ENCODE assay signal across 8 cellular contexts in genomic region chr1:150973258-150973825, GRCh38. TPM values are rescaled to one million over a fixed set of nuclear protein-coding genes. Genes with fewer than 3 reads are reported as not detected.
A peak's percentile ranks its signal among the peaks of the same experiment; 100 is the strongest.
DNase-seq lines count a peak whose midpoint lies in the region; ATAC-seq and TF ChIP-seq lines count a peak whose summit lies in the region.

No MANE protein-coding gene starts in this region.

- peak overlapping the region; percentile 93 for H3K9ac ChIP-seq in PC-3 (ENCODE audit: low read length)
- H3K9ac ChIP-seq in muscle layer of colon (ENCODE audit: low read length) = peak overlapping the region; percentile 92

- no peaks in the 10 kb centered on the region for H3K9me2 ChIP-seq in PC-3 (replicated peaks; ENCODE audit: low read length)

- peak overlapping the region; percentile 90 for H3K4me3 ChIP-seq in PC-3 (ENCODE audit: low read length)
- H3K4me3 ChIP-seq in muscle layer of colon (ENCODE audit: low read depth in 1 of 2, low read length in 2 of 2) = peak overlapping the region; percentile 84 to 96

- H3K36me3 ChIP-seq in PC-3 (ENCODE audit: low read depth, low read length) (peaks cover 7% of the 10 kb centered on the region), muscle layer of colon (ENCODE audit: insufficient read depth, low read length) (peaks cover 8% of the 10 kb centered on the region)

- no peak overlapping the region for H2AFZ ChIP-seq in PC-3 (ENCODE audit: low read length)

- ATAC-seq in PC-3 (peak; percentile 1; the same call in 1 of the 2 replicates), HG02938 (IDR thresholded peaks at IDR 0.05; ENCODE audit: unreplicated experiment) (no peak)

- peaks cover 4% of the 10 kb centered on the region for H3F3A ChIP-seq in PC-3 (ENCODE audit: low read length, unreplicated experiment)

- intact Hi-C loops in PC-3 (cut with micrococcal nuclease) = no loop called here

- H3K27ac ChIP-seq in PC-3 (ENCODE audit: low read length) (no peak overlapping the region), cingulate gyrus (ENCODE audit: low read depth, low read length) (peak overlapping the region; percentile 83), muscle layer of colon (ENCODE audit: low read depth, low read length) (peak overlapping the region; percentile 90)

- POLR2A ChIA-PET in PC-3 (lab: Charles Lee; ENCODE audit: unreplicated experiment) = interaction anchor here (0.6 to 1.2 kb wide), 3 partner anchors 9 to 16 kb away, joined by 3 to 4 read pairs (median 3); no protein-coding TSS in a partner anchor

- CTCF ChIA-PET in PC-3 (lab: Charles Lee) = no interaction called here

- peaks cover 49% of the 10 kb centered on the region for H3K4me1 ChIP-seq in PC-3 (ENCODE audit: insufficient read depth, low read length)
- H3K4me1 ChIP-seq in muscle layer of colon (ENCODE audit: insufficient read depth, low read length) = peaks cover 43% of the 10 kb centered on the region

- H3K9me3 ChIP-seq in PC-3 (ENCODE audit: low read length) (no peaks in the 10 kb centered on the region), muscle layer of colon (ENCODE audit: low read length) (no peaks in the 10 kb centered on the region)

- BruUV-seq in PC-3 (replicated peaks; lab: Mats Ljungman, UMichigan) = no TSS peak

- DNase-seq in EL = peak; percentile 36
- DNase-seq in PC-3 = no peak
- DNase-seq in DMS114 treated with DMSO at 0.1 percent for 48 hours (lab: John Stamatoyannopoulos, UW; ENCODE audit: unreplicated experiment) = no peak
- DNase-seq in NCI-H510A (lab: John Stamatoyannopoulos, UW) = no peak
- no peak for DNase-seq in NCI-H1930 (lab: John Stamatoyannopoulos, UW)

- H3K4me2 ChIP-seq in PC-3 (ENCODE audit: low read length) = peak overlapping the region; percentile 99

- H3K79me2 ChIP-seq in PC-3 (ENCODE audit: low read length) = peaks cover 59% of the 10 kb centered on the region

- H4K20me1 ChIP-seq in PC-3 (ENCODE audit: low read length) = peaks cover 26% of the 10 kb centered on the region

- TF ChIP-seq CTCF in PC-3 (conservative IDR thresholded peaks at IDR 0.05; ENCODE audit: low read depth, low read length) = no peak

- H3K27me3 ChIP-seq in PC-3 (ENCODE audit: low read length) (no peaks in the 10 kb centered on the region), muscle layer of colon (ENCODE audit: control insufficient read depth in 1 of 2, insufficient read depth in 2 of 2, low read length in 2 of 2) (no peaks in the 10 kb centered on the region)

RNA-seq across cellular contexts. Expression of gene CERS2, which starts 1.3 kb away (rescaled TPM):
- 176 TPM in 2 replicates for total RNA-seq in PC-3 (2014; rRNA removed)

RNA-seq across cellular contexts. Expression of gene ANXA9, which starts 8.8 kb away (rescaled TPM):
- total RNA-seq in PC-3 (2014; rRNA removed) = 0.18 and 0.75 TPM in 2 replicates

RNA-seq across cellular contexts. Expression of gene MINDY1, which starts 33.4 kb away (rescaled TPM):
- total RNA-seq in PC-3 (2014; rRNA removed) = 6.3 and 7.8 TPM in 2 replicates

RNA-seq across cellular contexts. Expression of gene PRUNE1, which starts 34.9 kb away (rescaled TPM):
- total RNA-seq in PC-3 (2014; rRNA removed) = 19.4 and 20.3 TPM in 2 replicates

RNA-seq across cellular contexts. Expression of gene SETDB1, which starts 47.2 kb away (rescaled TPM):
- 35.4 and 42.4 TPM in 2 replicates for total RNA-seq in PC-3 (2014; rRNA removed)
